In the genomic region with DNA sequence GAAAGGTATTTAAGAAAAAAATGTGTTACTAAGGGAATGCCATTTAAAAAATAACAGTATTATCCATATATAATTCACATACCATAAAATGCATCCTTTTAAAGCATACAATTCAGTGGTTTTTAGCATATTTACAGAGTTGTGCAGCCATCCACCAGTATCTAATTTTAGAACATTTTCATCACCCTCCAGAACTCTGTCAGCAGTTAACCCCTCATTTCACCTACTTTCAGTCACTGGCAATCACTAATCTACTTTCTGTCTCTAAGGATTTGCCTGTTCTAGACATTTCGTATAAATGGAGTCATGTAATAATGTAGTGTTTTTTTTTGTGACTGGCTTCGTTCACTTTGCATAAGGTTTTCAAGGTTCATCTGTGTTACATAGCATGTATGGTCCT, we compare ENCODE assay signal across 20 cellular contexts.
"Had no signal": no experiment of that assay in that cellular context is flagged by ENCODE, and none has a peak within 500 bp of the region (broad histone marks: within the 10 kb centered on the region; RNA-seq: fewer than 3 reads in every experiment).

No MANE protein-coding gene starts in this region.

- H3K27me3 ChIP-seq: esophagus muscularis mucosa, right atrium auricular region, sigmoid colon, testis, tibial nerve, upper lobe of right lung, vagina had no signal

- DNase-seq: effector memory CD4-positive, alpha-beta T cell; immature natural killer cell; kidney; left cardiac atrium; left ventricle myocardium inferior; naive thymus-derived CD4-positive, alpha-beta T cell; posterior cingulate gyrus; sigmoid colon; stimulated activated CD4-positive, alpha-beta T cell treated with anti-CD3 and anti-CD28 coated beads, Interleukin-2, amount 100 ng/mL, for 24 hours; stimulated activated CD4-positive, alpha-beta T cell treated with anti-CD3 and anti-CD28 coated beads, Interleukin-4, amount 100 ng/mL, for 4 hours; stimulated activated naive B cell treated with anti-CD40 and anti-IgM and Interleukin-4, amounts not matched to agents 10 μg/mL and 1 μg/mL and 100 μg/mL, for 72 hours; stimulated activated naive CD8-positive, alpha-beta T cell treated with anti-CD3 and anti-CD28 coated beads, Interleukin-15, amount 100 ng/mL, for 72 hours; testis; upper lobe of right lung had no signal

- H3K4me3 ChIP-seq: esophagus muscularis mucosa, left ventricle myocardium inferior, lung, right atrium auricular region, sigmoid colon, skin epidermis, testis, tibial nerve, upper lobe of right lung, vagina had no signal

- H3K36me3 ChIP-seq: right atrium auricular region had no signal

- H3K27ac ChIP-seq: esophagus muscularis mucosa, left ventricle myocardium inferior, right atrium auricular region, sigmoid colon, skin epidermis, testis, tibial nerve, upper lobe of right lung, vagina had no signal

- H3K9me3 ChIP-seq: esophagus muscularis mucosa, left ventricle myocardium inferior, right atrium auricular region, sigmoid colon, testis, tibial nerve, upper lobe of right lung, vagina had no signal

- ATAC-seq: left cardiac atrium; naive thymus-derived CD4-positive, alpha-beta T cell; stimulated activated naive B cell treated with anti-CD40 and anti-IgM and Interleukin-4, amounts not matched to agents 10 μg/mL and 1 μg/mL and 100 μg/mL, for 72 hours; stimulated activated naive CD8-positive, alpha-beta T cell treated with anti-CD3 and anti-CD28 coated beads, Interleukin-15, amount 100 ng/mL, for 72 hours; upper lobe of right lung had no signal
